Comparison of ENCODE assay signal across 25 cellular contexts in genomic region chr3:138184994-138185393, GRCh38. TPM values are rescaled to one million over a fixed set of nuclear protein-coding genes. Genes with fewer than 3 reads are reported as not detected.
A peak's percentile ranks its signal among the peaks of the same experiment; 100 is the strongest.
DNase-seq lines count a peak whose midpoint lies in the region; ATAC-seq and TF ChIP-seq lines count a peak whose summit lies in the region.
"Had no signal": no experiment of that assay in that cellular context is flagged by ENCODE, and none has a peak within 500 bp of the region (broad histone marks: within the 10 kb centered on the region; RNA-seq: fewer than 3 reads in every experiment).

No MANE protein-coding gene starts in this region.

- no peaks in the 10 kb centered on the region for H3K9me3 Mint-ChIP-seq in MCF 10A (ENCODE audit: unreplicated experiment)
- no peaks in the 10 kb centered on the region for H3K9me3 Mint-ChIP-seq in type B pancreatic cell
- H3K9me3 Mint-ChIP-seq: activated T-helper 1 cell treated with anti-CD3 and anti-CD28 coated beads, Interleukin-12 subunit alpha, Interleukin-12 subunit beta, Interleukin-2, Interleukin-4 antibody, amounts not matched to agents 30 ng/mL and 10 ng/mL and 1 ng/mL, durations not matched to agents 14 hours and 24 hours and 36 hours; T-helper 2 cell treated with Interferon-gamma antibody and Interleukin-4, amounts not matched to agents 5 μg/mL and 100 μg/mL, for 36 hours had no signal

- H2AFZ ChIP-seq in mammary epithelial cell (ENCODE audit: low read depth, low read length): peak overlapping the region; percentile 69

- peaks cover 21% of the 10 kb centered on the region for H3K4me1 Mint-ChIP-seq in MCF 10A (ENCODE audit: insufficient read depth, unreplicated experiment)
- peaks cover 23% of the 10 kb centered on the region for H3K4me1 Mint-ChIP-seq in type B pancreatic cell (ENCODE audit: unreplicated experiment)

- no peaks in the 10 kb centered on the region for H3K36me3 ChIP-seq in mammary epithelial cell (ENCODE audit: insufficient read depth, low read length)
- H3K36me3 ChIP-seq: vagina had no signal

- DNase-seq in mammary epithelial cell (peak; percentile 25), MCF 10A (ENCODE audit: unreplicated experiment) (no peak), RKO (ENCODE audit: low spot score) (peak; percentile 34), hepatic stellate cell (ENCODE audit: low spot score) (peak; percentile 11), type B pancreatic cell (ENCODE audit: extremely low spot score, unreplicated experiment) (no peak), NCI-H187 treated with DMSO at 0.1 percent for 48 hours (lab: John Stamatoyannopoulos, UW) (no peak)
- DNase-seq: activated CD4-positive, CD25-positive, alpha-beta regulatory T cell treated with anti-CD3 and anti-CD28 coated beads, Interleukin-2, amount 50 U/mL, for 72 hours; C1 segment of cervical spinal cord; left colon; NCI-H1417; NCI-H524 treated with DMSO at 0.1 percent for 48 hours; substantia nigra had no signal

- CTCF ChIA-PET in mammary epithelial cell (lab: Charles Lee; ENCODE audit: low non-redundant PET) (no interaction called here), MCF 10A (lab: Yijun Ruan, JAX) (interaction anchor here (0.7 to 0.9 kb wide), 3 partner anchors 69 to 698 kb away, joined by 3 to 4 read pairs (median 3); no protein-coding TSS in a partner anchor)

- H3K4me2 ChIP-seq in mammary epithelial cell (ENCODE audit: insufficient read depth, low read depth, low read length): no peak overlapping the region
- H3K4me2 ChIP-seq: KMS-11 had no signal

- no peak overlapping the region for H3K27ac ChIP-seq in mammary epithelial cell (ENCODE audit: insufficient read depth, low read depth, low read length)
- H3K27ac ChIP-seq: KMS-11, SJCRH30, vagina had no signal

- H3K27me3 Mint-ChIP-seq in MCF 10A (ENCODE audit: insufficient read depth, unreplicated experiment): no peaks in the 10 kb centered on the region
- H3K27me3 Mint-ChIP-seq in type B pancreatic cell: peaks cover 22% of the 10 kb centered on the region

- H3K27me3 ChIP-seq in mammary epithelial cell (ENCODE audit: insufficient read depth, low read length): no peaks in the 10 kb centered on the region
- H3K27me3 ChIP-seq: SJCRH30, vagina had no signal

- no TSS peak for BruUV-seq in mammary epithelial cell (replicated peaks; lab: Mats Ljungman, UMichigan)
- no TSS peak for BruUV-seq in MCF 10A (replicated peaks; lab: Mats Ljungman, UMichigan)

- intact Hi-C loops in mammary epithelial cell (cut with micrococcal nuclease): loop anchor here (5.0 to 10.0 kb wide), 3 partner anchors 67 to 732 kb away; partner anchors contain the start of gene CEP70
- intact Hi-C loops in MCF 10A (cut with micrococcal nuclease): loop anchor here (10.0 kb wide), 1 partner anchor 410 kb away; the partner anchor contains the start of gene CEP70

- ATAC-seq in activated CD4-positive, CD25-positive, alpha-beta regulatory T cell treated with anti-CD3 and anti-CD28 coated beads, Interleukin-2, amount 50 U/mL, for 24 hours: no peak
- ATAC-seq in HG03432 (IDR thresholded peaks at IDR 0.05; ENCODE audit: unreplicated experiment): no peak
- ATAC-seq: GM12878, left colon had no signal

- TF ChIP-seq CTCF in mammary epithelial cell (conservative IDR thresholded peaks at IDR 0.05 in 1 of 2, IDR thresholded peaks at IDR 0.05 in 1 of 2; ENCODE audit: extremely low read depth in 1 of 2, insufficient read depth in 1 of 2, low read depth in 1 of 2, low read length in 2 of 2): no peak
- no peak for TF ChIP-seq CTCF in MCF 10A (IDR thresholded peaks at IDR 0.05; ENCODE audit: unreplicated experiment)
- TF ChIP-seq CTCF in type B pancreatic cell (conservative IDR thresholded peaks at IDR 0.05): no peak

- peaks cover 29% of the 10 kb centered on the region for H3K79me2 ChIP-seq in mammary epithelial cell (ENCODE audit: insufficient read depth, low read length)

- H3K4me3 ChIP-seq in mammary epithelial cell (replicated peaks in 1 of 3; ENCODE audit: insufficient read depth in 1 of 3, low read depth in 2 of 3, low read length in 3 of 3): no peak overlapping the region
- H3K4me3 ChIP-seq: GM12878, SJCRH30, vagina had no signal

- peaks cover 12% of the 10 kb centered on the region for H3K4me1 ChIP-seq in mammary epithelial cell (ENCODE audit: insufficient read depth, low read length)

- POLR2A ChIA-PET in MCF 10A (lab: Yijun Ruan, JAX): interaction anchor here (4.3 kb wide), 1 partner anchor 11 kb away, joined by 81 read pairs; the partner anchor contains the start of gene DBR1

- H3K36me3 Mint-ChIP-seq in MCF 10A (ENCODE audit: insufficient read depth, unreplicated experiment) (no peaks in the 10 kb centered on the region), type B pancreatic cell (peaks cover 4% of the 10 kb centered on the region)

- H3K4me3 Mint-ChIP-seq in MCF 10A (ENCODE audit: unreplicated experiment) (no peak overlapping the region), type B pancreatic cell (peak overlapping the region; percentile 34)
- H3K4me3 Mint-ChIP-seq: activated T-helper 1 cell treated with anti-CD3 and anti-CD28 coated beads, Interleukin-12 subunit alpha, Interleukin-12 subunit beta, Interleukin-2, Interleukin-4 antibody, amounts not matched to agents 30 ng/mL and 10 ng/mL and 1 ng/mL, durations not matched to agents 14 hours and 24 hours and 36 hours; T-helper 2 cell treated with Interferon-gamma antibody and Interleukin-4, amounts not matched to agents 5 μg/mL and 100 μg/mL, for 36 hours had no signal

- no peak overlapping the region for H3K27ac Mint-ChIP-seq in MCF 10A (ENCODE audit: low read depth, unreplicated experiment)
- H3K27ac Mint-ChIP-seq in type B pancreatic cell: peak overlapping the region; percentile 44
- H3K27ac Mint-ChIP-seq: activated T-helper 1 cell treated with anti-CD3 and anti-CD28 coated beads, Interleukin-12 subunit alpha, Interleukin-12 subunit beta, Interleukin-2, Interleukin-4 antibody, amounts not matched to agents 30 ng/mL and 10 ng/mL and 1 ng/mL, durations not matched to agents 14 hours and 24 hours and 36 hours; T-helper 2 cell treated with Interferon-gamma antibody and Interleukin-4, amounts not matched to agents 5 μg/mL and 100 μg/mL, for 36 hours had no signal

- no peaks in the 10 kb centered on the region for H3K9me3 ChIP-seq in mammary epithelial cell (replicated peaks; ENCODE audit: insufficient read depth, low read length)
- H3K9me3 ChIP-seq: SJCRH30, vagina had no signal

- in situ Hi-C loops in mammary epithelial cell (cut with MboI; ENCODE audit: low sequenced_read_pairs in 2 of 2): loop anchor here in 1 of 2 donors (25.0 kb wide), 1 partner anchor 727 kb away; no protein-coding TSS in a partner anchor

- H3K9ac ChIP-seq in mammary epithelial cell (ENCODE audit: insufficient read depth, low read length): no peak overlapping the region
- H3K9ac ChIP-seq: KMS-11 had no signal

- no peaks in the 10 kb centered on the region for H4K20me1 ChIP-seq in mammary epithelial cell (ENCODE audit: insufficient read depth, low read length)

- dilution Hi-C loops in mammary epithelial cell (cut with HindIII; ENCODE audit: low sequenced_read_pairs): no loop called here

- WGBS in mammary epithelial cell (ENCODE audit: low coverage, missing lambda C conversion rate): 61% methylated on average over 3 of the region's 3 CpGs

RNA-seq across cellular contexts. Expression of gene ARMC8, which starts 2.1 kb away (rescaled TPM):
- total RNA-seq in mammary epithelial cell (10 to 100 TPM; 37.3 to 67.5 TPM), MCF 10A (2022) (29.8 and 35.3 TPM in 2 replicates), type B pancreatic cell (ENCODE audit: low replicate concordance) (42.3 and 46.1 TPM in 2 replicates)
- polyA plus RNA-seq in mammary epithelial cell: 40.9 TPM
- polyA minus RNA-seq in mammary epithelial cell: 225 TPM

RNA-seq across cellular contexts. Expression of gene DBR1, which starts 10.3 kb away (rescaled TPM):
- total RNA-seq in mammary epithelial cell (10 to 100 TPM; 12.5 to 16.7 TPM), MCF 10A (2022) (12.4 and 13.3 TPM in 2 replicates), type B pancreatic cell (ENCODE audit: low replicate concordance) (18.2 and 21.2 TPM in 2 replicates)
- polyA plus RNA-seq in mammary epithelial cell: 11.2 TPM
- polyA minus RNA-seq in mammary epithelial cell: 6.6 TPM

RNA-seq across cellular contexts. Expression of gene A4GNT, which starts 52.8 kb away (rescaled TPM):
- total RNA-seq in mammary epithelial cell (not detected), MCF 10A (2022) (not detected in 2 replicates), type B pancreatic cell (ENCODE audit: low replicate concordance) (0.34 TPM in 1 of 2 replicates, not detected in the other)
- not detected for polyA plus RNA-seq in mammary epithelial cell
- polyA minus RNA-seq in mammary epithelial cell: not detected
- total RNA-seq: A673; activated CD8-positive, alpha-beta memory T cell treated with anti-CD3 and anti-CD28 coated beads for 36 hours; activated T-helper 1 cell treated with anti-CD3 and anti-CD28 coated beads, Interleukin-12 subunit alpha, Interleukin-12 subunit beta, Interleukin-2, Interleukin-4 antibody, amounts not matched to agents 30 ng/mL and 10 ng/mL and 1 ng/mL, durations not matched to agents 14 hours and 24 hours and 36 hours; dermis microvascular lymphatic vessel endothelial cell; frontal cortex; GM12878; left colon; mononuclear cell; vagina had no signal
- polyA plus RNA-seq: GM12878 had no signal

Comparison
In these comparisons a context has a peak if more than half of its experiments do, and no peak if none do; other contexts are left out.
1. DNase-seq: peak in mammary epithelial cell (single experiment), RKO (single experiment) and hepatic stellate cell (single experiment); none in MCF 10A (single experiment), type B pancreatic cell (single experiment) and NCI-H187 treated with DMSO at 0.1 percent for 48 hours (single experiment).